10 cellular contexts compared by ENCODE assay signal in the genomic region with DNA sequence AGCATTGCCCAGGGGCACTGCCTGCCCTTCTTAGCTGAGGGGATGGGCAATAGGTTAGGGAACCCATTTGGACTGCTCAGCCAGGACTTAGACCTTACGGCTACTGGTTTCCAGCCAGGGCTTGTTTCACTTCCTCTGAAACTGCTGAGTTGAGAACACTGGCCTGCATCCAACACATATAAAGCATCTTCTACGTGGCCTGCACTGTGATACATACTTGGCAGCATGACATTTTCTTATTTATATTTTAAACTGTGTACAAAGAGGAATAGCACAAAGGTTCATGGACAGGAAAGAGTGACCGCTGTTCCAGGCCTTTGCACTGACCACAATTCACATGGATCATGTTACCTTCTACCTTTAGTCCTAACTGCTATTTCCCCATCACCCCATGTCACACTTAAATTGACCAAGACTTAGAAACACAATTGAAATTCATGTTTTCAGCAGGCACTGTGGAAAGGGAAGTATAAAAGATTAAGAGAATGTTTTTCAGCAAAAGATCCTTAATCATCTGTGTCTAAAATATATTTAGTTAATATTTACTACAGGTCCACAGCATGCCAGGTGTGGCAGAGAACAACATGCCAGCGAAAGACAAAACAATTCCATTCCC.
DNase-seq lines count a peak whose midpoint lies in the region; ATAC-seq lines count a peak whose summit lies in the region.
"Had no signal": no experiment of that assay in that cellular context is flagged by ENCODE, and none has a peak within 500 bp of the region (broad histone marks: within the 10 kb centered on the region; RNA-seq: fewer than 3 reads in every experiment).

No MANE protein-coding gene starts in this region.

- DNase-seq in fibroblast of gingiva (ENCODE audit: low read depth) (peak; percentile 11), putamen (ENCODE audit: low spot score) (no peak), KBM-7 (no peak), NOMO-1 treated with dmso at 0.1 percent for 144 hours (lab: John Stamatoyannopoulos, UW; ENCODE audit: unreplicated experiment) (no peak)
- DNase-seq in stimulated activated naive CD8-positive, alpha-beta T cell treated with anti-CD3 and anti-CD28 coated beads, Interleukin-15, Interleukin-2, amounts not matched to agents 100 U/mL and 50 U/mL, for 24 hours = no peak
- DNase-seq: NK-92 treated with Interleukin-12 subunit alpha and Interleukin-12 subunit beta, amount 100 ng/mL, for 24 hours; right cardiac atrium had no signal

- ATAC-seq in GM18511 (IDR thresholded peaks at IDR 0.05; ENCODE audit: unreplicated experiment) (peak; percentile 99), GM21526 (IDR thresholded peaks at IDR 0.05; ENCODE audit: low FRiP score, unreplicated experiment) (peak; percentile 95), HG03432 (IDR thresholded peaks at IDR 0.05; ENCODE audit: unreplicated experiment) (peak; percentile 91)
- no peak for ATAC-seq in stimulated activated naive CD8-positive, alpha-beta T cell treated with anti-CD3 and anti-CD28 coated beads, Interleukin-15, Interleukin-2, amounts not matched to agents 100 U/mL and 50 U/mL, for 24 hours
- ATAC-seq: right cardiac atrium had no signal

- in situ Hi-C loops in KBM-7 (cut with MboI; ENCODE audit: low pct_unique_long_range_greater_than_20kb, low sequenced_read_pairs) = no loop called here
